In genomic region chr9:120714846-120715231, GRCh38 we compare ENCODE assay signal across 8 cellular contexts. TPM values are rescaled to one million over a fixed set of nuclear protein-coding genes. Genes with fewer than 3 reads are reported as not detected.
DNase-seq lines count a peak whose midpoint lies in the region; ATAC-seq and TF ChIP-seq lines count a peak whose summit lies in the region.

No MANE protein-coding gene starts in this region.

- no peak for TF ChIP-seq POLR2A in lower leg skin (IDR thresholded peaks at IDR 0.05)
- TF ChIP-seq POLR2A in upper lobe of left lung (IDR thresholded peaks at IDR 0.05), result no peak

- no peak for TF ChIP-seq CTCF in astrocyte of the cerebellum (IDR thresholded peaks at IDR 0.05; ENCODE audit: low read depth, low read length, missing control alignments)
- TF ChIP-seq CTCF in lower leg skin (IDR thresholded peaks at IDR 0.05), result no peak
- TF ChIP-seq CTCF in upper lobe of left lung (IDR thresholded peaks at IDR 0.05), result no peak

- peak overlapping the region; percentile 80 to 97 (median 90) for H3K27ac ChIP-seq in upper lobe of left lung

- in situ Hi-C loops in astrocyte of the cerebellum (cut with HindIII; ENCODE audit: low sequenced_read_pairs), result no loop called here

- DNase-seq in astrocyte of the cerebellum (ENCODE audit: low read depth) (no peak), lower leg skin (ENCODE audit: low spot score in 2 of 2) (peak; percentile 40 to 91), upper lobe of left lung (no peak), T1000 (lab: John Stamatoyannopoulos, UW) (no peak), AG20443 (ENCODE audit: low spot score) (no peak)

- no peaks in the 10 kb centered on the region for H3K9me3 ChIP-seq in upper lobe of left lung

- H3K4me1 ChIP-seq in upper lobe of left lung, result peaks cover 14 to 38% (median 22%) of the 10 kb centered on the region in 4 donors

- ATAC-seq in GM18499 (IDR thresholded peaks at IDR 0.05; ENCODE audit: insufficient read depth, unreplicated experiment), result peak; percentile 9
- peak; percentile 7 for ATAC-seq in HG03045 (IDR thresholded peaks at IDR 0.05; ENCODE audit: unreplicated experiment)
- no peak for ATAC-seq in upper lobe of left lung (ENCODE audit: low FRiP score in 2 of 2)
- ATAC-seq in HG02885 (IDR thresholded peaks at IDR 0.05; ENCODE audit: poor library complexity, unreplicated experiment), result no peak

- no peak for TF ChIP-seq EP300 in upper lobe of left lung (IDR thresholded peaks at IDR 0.05)

- 2 to 4% methylated on average over 14 to 22 of the region's 26 CpGs for WGBS in lower leg skin, 2 donors
- WGBS in upper lobe of left lung, 2 donors, result 0 to 7% methylated on average over 1 to 3 of the region's 26 CpGs

- no peaks in the 10 kb centered on the region for H3K27me3 ChIP-seq in upper lobe of left lung

- H3K36me3 ChIP-seq in upper lobe of left lung, result no peaks in the 10 kb centered on the region

- H3K4me3 ChIP-seq in astrocyte of the cerebellum (ENCODE audit: low read depth, low read length), result peak overlapping the region; percentile 59
- peak overlapping the region; percentile 45 for H3K4me3 ChIP-seq in lower leg skin (ENCODE audit: low read depth, poor library complexity, severe bottlenecking)
- peak overlapping the region; percentile 32 to 96 (median 74) for H3K4me3 ChIP-seq in upper lobe of left lung

- intact Hi-C loops in lower leg skin (cut with DNase I; ENCODE audit: low total_unique reads), result loop anchor here (10.0 kb wide), 1 partner anchor 100 kb away; no protein-coding TSS in a partner anchor

RNA-seq across cellular contexts. Expression of gene MEGF9, which starts 0.6 kb away (rescaled TPM):
- total RNA-seq in lower leg skin, result 10 to 100 TPM; 49.0 to 59.0 (median 57.0) TPM
- 100 to 1,000 TPM in 1 of 6 donors, 10 to 100 TPM in 5; 30.4 to 130 (median 71.0) TPM for total RNA-seq in upper lobe of left lung

Comparison
In these comparisons a context has a peak if more than half of its experiments do, and no peak if none do; other contexts are left out.
1. ATAC-seq: peak in GM18499 (single experiment) and HG03045 (single experiment); none in upper lobe of left lung (0 of 2) and HG02885 (single experiment).
2. DNase-seq: peak in lower leg skin (2 of 2); none in astrocyte of the cerebellum (single experiment), upper lobe of left lung (0 of 2), T1000 (single experiment) and AG20443 (single experiment).
3. Peak in every context shown above with its lines, with median percentiles within 50 percentile points of each other: H3K4me3 ChIP-seq.